In the genomic region with DNA sequence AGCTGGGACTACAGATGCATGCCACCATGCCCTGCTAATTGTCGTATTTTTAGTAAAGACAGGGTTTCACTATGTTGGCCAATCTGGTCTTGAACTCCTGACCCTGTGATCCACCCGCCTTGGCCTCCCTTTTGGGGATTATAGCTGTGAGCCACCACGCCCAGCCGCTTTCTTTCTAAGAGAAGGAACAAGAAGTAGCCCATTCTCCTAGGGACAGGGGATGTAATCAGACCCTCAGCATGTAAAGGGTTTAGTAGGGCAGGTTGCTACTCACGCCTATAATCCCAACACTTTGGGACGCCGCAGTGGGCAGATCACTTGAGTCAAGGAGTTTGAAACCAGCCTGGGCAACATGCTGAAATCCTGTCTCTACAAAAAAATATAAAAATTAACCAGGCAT, we compare ENCODE assay signal across 23 cellular contexts.
DNase-seq lines count a peak whose midpoint lies in the region; ATAC-seq and TF ChIP-seq lines count a peak whose summit lies in the region.
"Had no signal": no experiment of that assay in that cellular context is flagged by ENCODE, and none has a peak within 500 bp of the region (broad histone marks: within the 10 kb centered on the region; RNA-seq: fewer than 3 reads in every experiment).

No MANE protein-coding gene starts in this region.

- peak overlapping the region; percentile 82; the same call in 1 of the 2 replicates for H3K27ac ChIP-seq in Panc1 (ENCODE audit: low read length)
- H3K27ac ChIP-seq in tibial nerve = no peak overlapping the region
- H3K27ac ChIP-seq: GM23248, RWPE1 had no signal

- DNase-seq in natural killer cell (peak; percentile 4), Panc1 (ENCODE audit: low read depth, low spot score) (no peak), left lobe of liver (ENCODE audit: low spot score) (peak; percentile 31), ureter (ENCODE audit: low spot score) (peak; percentile 14), superior temporal gyrus (ENCODE audit: extremely low spot score) (no peak), HuH-7 (ENCODE audit: low spot score) (no peak), tibial nerve (ENCODE audit: low spot score in 2 of 2) (no peak)
- no peak for DNase-seq in natural killer cell treated with Interleukin-12 subunit alpha and Interleukin-12 subunit beta and Interleukin-15 and Interleukin-18, amount 100 ng/mL, for 72 hours (ENCODE audit: low spot score)
- DNase-seq: C1 segment of cervical spinal cord; Caco-2; CD4-positive, alpha-beta memory T cell; GM23248; H7; KBM-7; NCI-H1105 treated with DMSO at 0.1 percent for 48 hours; NCI-H146; NCI-H1930; NCI-H2107; NCI-H524 treated with DMSO at 0.1 percent for 48 hours; NCI-H82; NK-92 treated with Interleukin-12 subunit alpha and Interleukin-12 subunit beta, amount 100 ng/mL, for 24 hours; SHP77 had no signal

- peaks cover 21% of the 10 kb centered on the region for H3K4me1 ChIP-seq in Panc1 (ENCODE audit: control insufficient read depth, insufficient read depth, low read length)
- H3K4me1 ChIP-seq in tibial nerve = peaks cover 0 to 3% (median under 1%) of the 10 kb centered on the region in 4 donors

- no peak overlapping the region for H3K4me3 Mint-ChIP-seq in natural killer cell
- H3K4me3 Mint-ChIP-seq in natural killer cell treated with Interleukin-12 subunit alpha and Interleukin-12 subunit beta and Interleukin-15 and Interleukin-18, amount 100 ng/mL, for 72 hours = no peak overlapping the region
- H3K4me3 Mint-ChIP-seq: CD4-positive, alpha-beta memory T cell had no signal

- 75 to 78% methylated on average over 7 of the region's 7 CpGs for WGBS in tibial nerve, 2 donors

- no peaks in the 10 kb centered on the region for H3K9me3 Mint-ChIP-seq in natural killer cell
- H3K9me3 Mint-ChIP-seq in natural killer cell treated with Interleukin-12 subunit alpha and Interleukin-12 subunit beta and Interleukin-15 and Interleukin-18, amount 100 ng/mL, for 72 hours = no peaks in the 10 kb centered on the region

- H3K27me3 ChIP-seq in Panc1 (ENCODE audit: control insufficient read depth, insufficient read depth, low read length) (no peaks in the 10 kb centered on the region), tibial nerve (no peaks in the 10 kb centered on the region)

- H3K9me3 ChIP-seq in Panc1 (ENCODE audit: control insufficient read depth, insufficient read depth, low read depth, low read length) (no peaks in the 10 kb centered on the region), tibial nerve (no peaks in the 10 kb centered on the region)
- H3K9me3 ChIP-seq: Caco-2 had no signal

- H3K4me1 Mint-ChIP-seq in natural killer cell = no peaks in the 10 kb centered on the region
- H3K4me1 Mint-ChIP-seq in natural killer cell treated with Interleukin-12 subunit alpha and Interleukin-12 subunit beta and Interleukin-15 and Interleukin-18, amount 100 ng/mL, for 72 hours (ENCODE audit: low read depth in 2 of 2) = peaks cover 18 to 29% of the 10 kb centered on the region in 2 donors

- no peaks in the 10 kb centered on the region for H3K36me3 Mint-ChIP-seq in natural killer cell
- H3K36me3 Mint-ChIP-seq in natural killer cell treated with Interleukin-12 subunit alpha and Interleukin-12 subunit beta and Interleukin-15 and Interleukin-18, amount 100 ng/mL, for 72 hours = peaks cover 3% of the 10 kb centered on the region
- H3K36me3 Mint-ChIP-seq: CD4-positive, alpha-beta memory T cell had no signal

- TF ChIP-seq CTCF in natural killer cell (IDR thresholded peaks at IDR 0.05) (no peak), Panc1 (IDR thresholded peaks at IDR 0.05) (no peak), tibial nerve (IDR thresholded peaks at IDR 0.05) (no peak)

- TF ChIP-seq EP300 in tibial nerve (IDR thresholded peaks at IDR 0.05) = no peak

- POLR2A ChIA-PET in Panc1 (lab: Charles Lee) = interaction anchor here (0.6 to 0.7 kb wide), 3 partner anchors 24 to 338 kb away, joined by 3 to 8 read pairs (median 3); no protein-coding TSS in a partner anchor

- H3K4me3 ChIP-seq in Panc1 (ENCODE audit: low read depth in 2 of 2, low read length in 2 of 2) = no peak overlapping the region
- H3K4me3 ChIP-seq in tibial nerve = no peak overlapping the region
- H3K4me3 ChIP-seq: GM23248 had no signal

- in situ Hi-C loops in Panc1 (cut with HindIII; ENCODE audit: low pct_unique_long_range_greater_than_20kb, low sequenced_read_pairs) = no loop called here

- no peak for TF ChIP-seq POLR2A in tibial nerve (IDR thresholded peaks at IDR 0.05)

- H3K27me3 Mint-ChIP-seq in natural killer cell (ENCODE audit: low read depth in 2 of 2) = no peaks in the 10 kb centered on the region
- H3K27me3 Mint-ChIP-seq in natural killer cell treated with Interleukin-12 subunit alpha and Interleukin-12 subunit beta and Interleukin-15 and Interleukin-18, amount 100 ng/mL, for 72 hours = no peaks in the 10 kb centered on the region
- H3K27me3 Mint-ChIP-seq: CD4-positive, alpha-beta memory T cell had no signal

- intact Hi-C loops in natural killer cell (cut with micrococcal nuclease) (no loop called here), Panc1 (cut with micrococcal nuclease; ENCODE audit: unreplicated experiment) (no loop called here)

- no TSS peak for BruUV-seq in Panc1 (replicated peaks; lab: Mats Ljungman, UMichigan)

- CTCF ChIA-PET in Panc1 (lab: Charles Lee) = no interaction called here

- ATAC-seq in natural killer cell (no peak), Panc1 (no peak), left lobe of liver (no peak)
- no peak for ATAC-seq in natural killer cell treated with Interleukin-12 subunit alpha and Interleukin-12 subunit beta and Interleukin-15 and Interleukin-18, amount 100 ng/mL, for 72 hours

- H3K36me3 ChIP-seq in Panc1 (ENCODE audit: control insufficient read depth, insufficient read depth, low read length) = no peaks in the 10 kb centered on the region
- H3K36me3 ChIP-seq in tibial nerve = no peaks in the 10 kb centered on the region

- no peak overlapping the region for H3K27ac Mint-ChIP-seq in natural killer cell
- H3K27ac Mint-ChIP-seq in natural killer cell treated with Interleukin-12 subunit alpha and Interleukin-12 subunit beta and Interleukin-15 and Interleukin-18, amount 100 ng/mL, for 72 hours = no peak overlapping the region
- H3K27ac Mint-ChIP-seq: CD4-positive, alpha-beta memory T cell had no signal

Comparison
In these comparisons a context has a peak if more than half of its experiments do, and no peak if none do; other contexts are left out.
1. DNase-seq: peak in natural killer cell (single experiment), left lobe of liver (single experiment) and ureter (single experiment); none in natural killer cell treated with Interleukin-12 subunit alpha and Interleukin-12 subunit beta and Interleukin-15 and Interleukin-18, amount 100 ng/mL, for 72 hours (single experiment), Panc1 (single experiment), superior temporal gyrus (single experiment), HuH-7 (single experiment) and tibial nerve (0 of 2).